In genomic region chr19:58500242-58500641, GRCh38 we compare ENCODE assay signal across 10 cellular contexts. TPM values are rescaled to one million over a fixed set of nuclear protein-coding genes. Genes with fewer than 3 reads are reported as not detected.
DNase-seq lines count a peak whose midpoint lies in the region; ATAC-seq and TF ChIP-seq lines count a peak whose summit lies in the region.
"Had no signal": no experiment of that assay in that cellular context is flagged by ENCODE, and none has a peak within 500 bp of the region (broad histone marks: within the 10 kb centered on the region; RNA-seq: fewer than 3 reads in every experiment).

No MANE protein-coding gene starts in this region.

- H3K9ac ChIP-seq in endodermal cell (ENCODE audit: extremely low read depth, low read length, poor library complexity, severe bottlenecking) (no peak overlapping the region), skeletal muscle satellite cell (ENCODE audit: low read depth, low read length) (peak overlapping the region; percentile 86)

- H3K27ac Mint-ChIP-seq in activated CD8-positive, alpha-beta memory T cell treated with anti-CD3 and anti-CD28 coated beads, Interleukin-2, amount 10 ng/mL, durations not matched to agents 7 days and 5 days: no peak overlapping the region
- H3K27ac Mint-ChIP-seq in endodermal cell: no peak overlapping the region

- no peaks in the 10 kb centered on the region for H3K27me3 ChIP-seq in endodermal cell (ENCODE audit: control insufficient read depth, insufficient read depth, low read length, poor library complexity, severe bottlenecking)
- H3K27me3 ChIP-seq in skeletal muscle satellite cell (ENCODE audit: control insufficient read depth, insufficient read depth, low read length): no peaks in the 10 kb centered on the region
- H3K27me3 ChIP-seq in tibial artery: no peaks in the 10 kb centered on the region
- H3K27me3 ChIP-seq: BE2C, sigmoid colon had no signal

- CTCF ChIA-PET in activated CD8-positive, alpha-beta memory T cell treated with anti-CD3 and anti-CD28 coated beads, Interleukin-2, amount 10 ng/mL, durations not matched to agents 7 days and 5 days (lab: Charles Lee): interaction anchor here (0.8 to 5.6 kb wide), 6 partner anchors 13 to 81 kb away, joined by 3 to 30 read pairs (median 4); partner anchors contain the start of gene ZBTB45

- intact Hi-C loops in tibial artery (cut with DNase I; ENCODE audit: low total_unique reads): no loop called here

- WGBS in endodermal cell (ENCODE audit: insufficient coverage in 1 of 2, insufficient read length in 1 of 2), 2 experiments: 94 to 100% methylated on average over 8 to 14 of the region's 14 CpGs

- H3K36me3 ChIP-seq in endodermal cell (ENCODE audit: control insufficient read depth, insufficient read depth, low read length) (no peaks in the 10 kb centered on the region), skeletal muscle satellite cell (ENCODE audit: insufficient read depth, low read length) (no peaks in the 10 kb centered on the region), tibial artery (no peaks in the 10 kb centered on the region)
- H3K36me3 ChIP-seq: BE2C, sigmoid colon had no signal

- H3K27ac ChIP-seq in endodermal cell (ENCODE audit: low read depth, low read length) (no peak overlapping the region), tibial artery (no peak overlapping the region)

- no peaks in the 10 kb centered on the region for H3K9me3 ChIP-seq in endodermal cell (ENCODE audit: control insufficient read depth, low read length)
- no peaks in the 10 kb centered on the region for H3K9me3 ChIP-seq in skeletal muscle satellite cell (replicated peaks; ENCODE audit: low read length)
- H3K9me3 ChIP-seq in tibial artery: no peaks in the 10 kb centered on the region
- H3K9me3 ChIP-seq: BE2C, sigmoid colon had no signal

- H3K4me1 ChIP-seq in endodermal cell (ENCODE audit: control insufficient read depth, insufficient read depth, low read length): no peaks in the 10 kb centered on the region
- peaks cover 5% of the 10 kb centered on the region for H3K4me1 ChIP-seq in skeletal muscle satellite cell (ENCODE audit: control insufficient read depth, insufficient read depth, low read length)
- H3K4me1 ChIP-seq in tibial artery: peaks cover 0 to 26% (median 16%) of the 10 kb centered on the region in 4 donors
- H3K4me1 ChIP-seq: BE2C had no signal

- no peaks in the 10 kb centered on the region for H3K9me3 Mint-ChIP-seq in activated CD8-positive, alpha-beta memory T cell treated with anti-CD3 and anti-CD28 coated beads, Interleukin-2, amount 10 ng/mL, durations not matched to agents 7 days and 5 days (ENCODE audit: low read depth)
- H3K9me3 Mint-ChIP-seq in endodermal cell: peaks cover 7% of the 10 kb centered on the region

- peak overlapping the region; percentile 98 for H3K4me2 ChIP-seq in skeletal muscle satellite cell (ENCODE audit: low read length)

- peaks cover 5% of the 10 kb centered on the region for H3K27me3 Mint-ChIP-seq in activated CD8-positive, alpha-beta memory T cell treated with anti-CD3 and anti-CD28 coated beads, Interleukin-2, amount 10 ng/mL, durations not matched to agents 7 days and 5 days
- H3K27me3 Mint-ChIP-seq in endodermal cell (ENCODE audit: insufficient read depth): peaks cover 16% of the 10 kb centered on the region

- ATAC-seq in activated CD8-positive, alpha-beta memory T cell treated with anti-CD3 and anti-CD28 coated beads, Interleukin-2, amount 10 ng/mL, durations not matched to agents 7 days and 5 days: no peak
- ATAC-seq in HG03196 (IDR thresholded peaks at IDR 0.05; ENCODE audit: unreplicated experiment): no peak

- no peaks in the 10 kb centered on the region for H3K36me3 Mint-ChIP-seq in activated CD8-positive, alpha-beta memory T cell treated with anti-CD3 and anti-CD28 coated beads, Interleukin-2, amount 10 ng/mL, durations not matched to agents 7 days and 5 days
- H3K36me3 Mint-ChIP-seq in endodermal cell (ENCODE audit: low read depth): no peaks in the 10 kb centered on the region

- H3K4me3 Mint-ChIP-seq in activated CD8-positive, alpha-beta memory T cell treated with anti-CD3 and anti-CD28 coated beads, Interleukin-2, amount 10 ng/mL, durations not matched to agents 7 days and 5 days: no peak overlapping the region
- peak overlapping the region; percentile 71 for H3K4me3 Mint-ChIP-seq in endodermal cell

- H3K4me3 ChIP-seq in endodermal cell (ENCODE audit: low read length) (peak overlapping the region; percentile 92), skeletal muscle satellite cell (ENCODE audit: low read length) (peak overlapping the region; percentile 85), tibial artery (peak overlapping the region in 1 of 2 donors; percentile 67)

- TF ChIP-seq CTCF in endodermal cell (conservative IDR thresholded peaks at IDR 0.05) (no peak), tibial artery (IDR thresholded peaks at IDR 0.05) (no peak)

- peak; percentile 43 for DNase-seq in activated CD8-positive, alpha-beta memory T cell treated with anti-CD3 and anti-CD28 coated beads, Interleukin-2, amount 10 ng/mL, durations not matched to agents 7 days and 5 days
- DNase-seq in activated CD8-positive, alpha-beta memory T cell treated with anti-CD3 and anti-CD28 coated beads, Interleukin-2, amount 50 U/mL, for 48 hours: no peak
- DNase-seq in endodermal cell (no peak), tibial artery (no peak)
- DNase-seq: activated CD4-positive, alpha-beta T cell treated with anti-CD3 and anti-CD28 coated beads for 4 hours; BE2C; NCI-H510A treated with DMSO at 0.1 percent for 48 hours; sigmoid colon had no signal

- H3K4me1 Mint-ChIP-seq in activated CD8-positive, alpha-beta memory T cell treated with anti-CD3 and anti-CD28 coated beads, Interleukin-2, amount 10 ng/mL, durations not matched to agents 7 days and 5 days: peaks cover 30% of the 10 kb centered on the region
- peaks cover 9% of the 10 kb centered on the region for H3K4me1 Mint-ChIP-seq in endodermal cell

RNA-seq across cellular contexts. Expression of gene SLC27A5, which starts 11.6 kb away (rescaled TPM):
- 10 to 100 TPM; 22.9 to 23.6 TPM for total RNA-seq in activated CD8-positive, alpha-beta memory T cell treated with anti-CD3 and anti-CD28 coated beads, Interleukin-2, amount 10 ng/mL, durations not matched to agents 7 days and 5 days
- 10 to 100 TPM; 13.6 to 15.3 TPM for total RNA-seq in endodermal cell
- 11.6 TPM for polyA plus RNA-seq in endodermal cell (2013, experiment 1 of 2)
- 9.0 TPM for polyA plus RNA-seq in endodermal cell (2013, experiment 2 of 2)
- 3.0 and 5.9 TPM in 2 replicates for total RNA-seq in skeletal muscle satellite cell (2012; rRNA removed)

RNA-seq across cellular contexts. Expression of gene ZBTB45, which starts 19.4 kb away (rescaled TPM):
- total RNA-seq in activated CD8-positive, alpha-beta memory T cell treated with anti-CD3 and anti-CD28 coated beads, Interleukin-2, amount 10 ng/mL, durations not matched to agents 7 days and 5 days: 10 to 100 TPM; 15.1 to 16.9 TPM
- total RNA-seq in endodermal cell: 10 to 100 TPM; 19.0 to 19.4 TPM
- 19.3 TPM for polyA plus RNA-seq in endodermal cell (2013, experiment 1 of 2)
- 18.3 TPM for polyA plus RNA-seq in endodermal cell (2013, experiment 2 of 2)
- 7.1 and 9.0 TPM in 2 replicates for total RNA-seq in skeletal muscle satellite cell (2012; rRNA removed)

RNA-seq across cellular contexts. Expression of gene ZNF446, which starts 24.1 kb away (rescaled TPM):
- 1 to 10 TPM; 5.9 to 7.4 TPM for total RNA-seq in activated CD8-positive, alpha-beta memory T cell treated with anti-CD3 and anti-CD28 coated beads, Interleukin-2, amount 10 ng/mL, durations not matched to agents 7 days and 5 days
- 10 to 100 TPM; 10.4 to 10.7 TPM for total RNA-seq in endodermal cell
- 11.6 TPM for polyA plus RNA-seq in endodermal cell (2013, experiment 1 of 2)
- polyA plus RNA-seq in endodermal cell (2013, experiment 2 of 2): 9.4 TPM
- 7.0 and 7.4 TPM in 2 replicates for total RNA-seq in skeletal muscle satellite cell (2012; rRNA removed)

RNA-seq across cellular contexts. Expression of gene ZNF324, which starts 33.4 kb away (rescaled TPM):
- 10 to 100 TPM; 12.8 to 13.9 TPM for total RNA-seq in activated CD8-positive, alpha-beta memory T cell treated with anti-CD3 and anti-CD28 coated beads, Interleukin-2, amount 10 ng/mL, durations not matched to agents 7 days and 5 days
- total RNA-seq in endodermal cell: 1 to 10 TPM; 7.0 to 8.7 TPM
- polyA plus RNA-seq in endodermal cell (2013, experiment 1 of 2): 5.2 TPM
- 5.5 TPM for polyA plus RNA-seq in endodermal cell (2013, experiment 2 of 2)
- 16.0 and 16.2 TPM in 2 replicates for total RNA-seq in skeletal muscle satellite cell (2012; rRNA removed)

RNA-seq across cellular contexts. Expression of gene TRIM28, which starts 43.6 kb away (rescaled TPM):
- 100 to 1,000 TPM; 488 to 571 TPM for total RNA-seq in activated CD8-positive, alpha-beta memory T cell treated with anti-CD3 and anti-CD28 coated beads, Interleukin-2, amount 10 ng/mL, durations not matched to agents 7 days and 5 days
- 100 to 1,000 TPM; 809 to 859 TPM for total RNA-seq in endodermal cell
- polyA plus RNA-seq in endodermal cell (2013, experiment 1 of 2): 758 TPM
- 628 TPM for polyA plus RNA-seq in endodermal cell (2013, experiment 2 of 2)
- 252 and 323 TPM in 2 replicates for total RNA-seq in skeletal muscle satellite cell (2012; rRNA removed)
